31 cellular contexts compared by ENCODE assay signal in genomic region chr16:87536795-87537142, GRCh38.
"Had no signal": no experiment of that assay in that cellular context is flagged by ENCODE, and none has a peak within 500 bp of the region (broad histone marks: within the 10 kb centered on the region; RNA-seq: fewer than 3 reads in every experiment).

No MANE protein-coding gene starts in this region.

- H3K27ac ChIP-seq: breast epithelium, esophagus muscularis mucosa, foreskin keratinocyte, heart left ventricle, parathyroid adenoma, psoas muscle, stomach, thyroid gland, upper lobe of left lung, vagina had no signal

- H3K36me3 ChIP-seq: breast epithelium, esophagus muscularis mucosa, heart left ventricle, stomach, thyroid gland, upper lobe of left lung, vagina had no signal

- H3K4me1 ChIP-seq: breast epithelium, foreskin keratinocyte, parathyroid adenoma, psoas muscle, thyroid gland, upper lobe of left lung had no signal

- H3K9me3 Mint-ChIP-seq: central memory CD8-positive, alpha-beta T cell had no signal

- H3K79me2 ChIP-seq: parathyroid adenoma had no signal

- H2AFZ ChIP-seq: parathyroid adenoma had no signal

- H3K36me3 Mint-ChIP-seq: mesothelial cell of epicardium had no signal

- DNase-seq: activated CD4-positive, alpha-beta T cell treated with anti-CD3 and anti-CD28 coated beads, Interleukin-2, amount 10 ng/mL, durations not matched to agents 24 days and 14 days; activated CD8-positive, alpha-beta T cell treated with anti-CD3 and anti-CD28 coated beads for 36 hours; activated gamma-delta T cell treated with Interleukin-2 at 50 U/mL for 16 hours; activated naive CD4-positive, alpha-beta T cell treated with anti-CD3 and anti-CD28 coated beads, Interleukin-2, amount 50 U/mL, for 16 hours; activated T-cell treated with anti-CD3 and anti-CD28 coated beads, Interleukin-2, amount 50 U/mL, for 4 hours; amniotic stem cell; dermis blood vessel endothelial cell; effector CD4-positive, alpha-beta T cell; foreskin keratinocyte; heart left ventricle; hypothalamus; left cardiac atrium; naive B cell; nephron progenitor cell; psoas muscle; stimulated activated CD4-positive, alpha-beta T cell treated with anti-CD3 and anti-CD28 coated beads, Interleukin-15, amount 100 ng/mL, for 24 hours; stimulated activated CD4-positive, alpha-beta T cell treated with anti-CD3 and anti-CD28 coated beads, Interleukin-2, amount 100 ng/mL, for 24 hours; stimulated activated naive B cell treated with anti-CD40 and anti-IgM and Interleukin-4, amounts not matched to agents 10 μg/mL and 1 μg/mL and 100 μg/mL, for 72 hours; stomach; T-helper 1 cell; thyroid gland; upper lobe of left lung had no signal

- H3K27me3 ChIP-seq: thyroid gland, vagina had no signal

- H3K4me2 ChIP-seq: smooth muscle cell had no signal

- H3K9me3 ChIP-seq: thyroid gland, vagina had no signal

- H3K4me3 Mint-ChIP-seq: activated CD4-positive, alpha-beta T cell treated with anti-CD3 and anti-CD28 coated beads, Interleukin-2, amount 10 ng/mL, durations not matched to agents 24 days and 14 days; activated CD8-positive, alpha-beta T cell treated with anti-CD3 and anti-CD28 coated beads for 36 hours; activated T-cell treated with anti-CD3 and anti-CD28 coated beads, Interleukin-2, amount 50 U/mL, for 4 hours; activated T-helper 17 cell treated with anti-CD3 and anti-CD28 coated beads, Interleukin-2, amount 50 U/mL, for 72 hours; central memory CD8-positive, alpha-beta T cell; mesothelial cell of epicardium; naive B cell; nephron progenitor cell; stimulated activated naive B cell treated with anti-CD40 and anti-IgM and Interleukin-4, amounts not matched to agents 10 μg/mL and 1 μg/mL and 100 μg/mL, for 72 hours; T-helper 2 cell treated with Interferon-gamma antibody and Interleukin-4, amounts not matched to agents 5 μg/mL and 100 μg/mL, for 36 hours had no signal

- H3K4me1 Mint-ChIP-seq: central memory CD8-positive, alpha-beta T cell; mesothelial cell of epicardium; naive B cell had no signal

- H3K27ac Mint-ChIP-seq: activated CD4-positive, alpha-beta T cell treated with anti-CD3 and anti-CD28 coated beads, Interleukin-2, amount 10 ng/mL, durations not matched to agents 24 days and 14 days; activated CD8-positive, alpha-beta T cell treated with anti-CD3 and anti-CD28 coated beads for 36 hours; activated T-helper 17 cell treated with anti-CD3 and anti-CD28 coated beads, Interleukin-2, amount 50 U/mL, for 72 hours; mesothelial cell of epicardium; naive B cell; nephron progenitor cell; stimulated activated naive B cell treated with anti-CD40 and anti-IgM and Interleukin-4, amounts not matched to agents 10 μg/mL and 1 μg/mL and 100 μg/mL, for 72 hours; T-helper 2 cell treated with Interferon-gamma antibody and Interleukin-4, amounts not matched to agents 5 μg/mL and 100 μg/mL, for 36 hours had no signal

- H3K4me3 ChIP-seq: breast epithelium, esophagus muscularis mucosa, heart left ventricle, psoas muscle, smooth muscle cell, thyroid gland, upper lobe of left lung, vagina had no signal

- H3K9ac ChIP-seq: parathyroid adenoma had no signal

- ATAC-seq: activated CD8-positive, alpha-beta T cell treated with anti-CD3 and anti-CD28 coated beads for 36 hours; activated T-cell treated with anti-CD3 and anti-CD28 coated beads, Interleukin-2, amount 50 U/mL, for 4 hours; activated T-helper 17 cell treated with anti-CD3 and anti-CD28 coated beads, Interleukin-2, amount 50 U/mL, for 72 hours; foreskin keratinocyte; heart left ventricle; left cardiac atrium; psoas muscle; stimulated activated naive B cell treated with anti-CD40 and anti-IgM and Interleukin-4, amounts not matched to agents 10 μg/mL and 1 μg/mL and 100 μg/mL, for 72 hours had no signal
